8 cellular contexts compared by ENCODE assay signal in the genomic region with DNA sequence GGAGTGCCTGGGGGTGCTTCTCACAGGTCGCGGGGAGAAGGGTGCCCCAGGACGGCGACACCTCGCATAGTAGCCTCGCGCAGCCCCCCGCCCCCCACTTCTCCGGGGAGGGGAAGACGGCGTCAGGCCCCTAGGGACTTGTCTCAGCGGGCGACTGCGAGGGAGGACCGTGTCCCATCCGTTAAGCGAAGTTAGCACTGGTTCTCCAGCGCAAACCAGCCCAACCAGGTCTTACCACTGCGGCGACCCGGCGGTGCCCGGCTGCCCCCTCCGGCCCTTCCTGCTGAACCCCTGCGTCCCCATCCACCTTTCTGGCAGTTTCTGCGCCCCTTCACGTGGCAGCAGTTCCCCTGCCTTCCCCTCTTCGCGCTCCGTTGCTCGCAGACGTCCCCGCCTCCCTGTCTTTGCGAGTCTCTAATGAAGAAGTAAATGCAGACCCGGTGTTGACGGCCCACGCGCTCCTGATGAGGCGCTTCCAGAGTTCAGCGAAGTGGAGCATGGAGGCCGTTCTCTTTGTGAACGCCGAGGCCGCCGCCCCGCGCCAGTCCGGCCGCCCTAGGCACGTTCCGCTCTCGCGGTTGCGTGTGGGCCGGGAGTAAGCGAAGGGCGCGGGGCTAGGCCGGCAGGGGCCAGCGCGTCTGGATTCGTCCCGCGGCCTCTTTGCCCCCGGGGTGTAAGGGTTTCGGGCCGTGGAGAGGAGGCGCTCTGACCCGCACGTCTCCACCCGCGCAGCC. TPM values are rescaled to one million over a fixed set of nuclear protein-coding genes. Genes with fewer than 3 reads are reported as not detected.
DNase-seq lines count a peak whose midpoint lies in the region; ATAC-seq and TF ChIP-seq lines count a peak whose summit lies in the region.

No MANE protein-coding gene starts in this region.

- TF ChIP-seq CTCF in lung (IDR thresholded peaks at IDR 0.05; ENCODE audit: control extremely low read depth, extremely low read depth) (no peak), upper lobe of right lung (IDR thresholded peaks at IDR 0.05) (no peak)

- peak overlapping the region in 1 of 2 donors; percentile 43 for H3K27ac ChIP-seq in lung (ENCODE audit: low read depth in 1 of 2, low read length in 1 of 2)
- peak overlapping the region; percentile 66 for H3K27ac ChIP-seq in upper lobe of right lung

- peaks cover 7% of the 10 kb centered on the region for H3K4me1 Mint-ChIP-seq in activated naive CD8-positive, alpha-beta T cell treated with anti-CD3 and anti-CD28 coated beads, Interleukin-2, amount 50 U/mL, for 24 hours

- peaks cover 0 to 12% of the 10 kb centered on the region in 2 donors for H3K4me1 ChIP-seq in lung (ENCODE audit: control insufficient read depth in 2 of 2, insufficient read depth in 2 of 2, low read length in 2 of 2)
- H3K4me1 ChIP-seq in upper lobe of right lung: peaks cover 5% of the 10 kb centered on the region

- H3K27me3 Mint-ChIP-seq in activated naive CD8-positive, alpha-beta T cell treated with anti-CD3 and anti-CD28 coated beads, Interleukin-2, amount 50 U/mL, for 24 hours: peaks cover 54% of the 10 kb centered on the region

- intact Hi-C loops in upper lobe of right lung (cut with DNase I): no loop called here

- peak overlapping the region; percentile 48 for H3K4me3 ChIP-seq in lung
- H3K4me3 ChIP-seq in upper lobe of right lung: peak overlapping the region; percentile 58

- H3K9me3 Mint-ChIP-seq in activated naive CD8-positive, alpha-beta T cell treated with anti-CD3 and anti-CD28 coated beads, Interleukin-2, amount 50 U/mL, for 24 hours: no peaks in the 10 kb centered on the region

- no peak overlapping the region for H3K4me3 Mint-ChIP-seq in activated naive CD8-positive, alpha-beta T cell treated with anti-CD3 and anti-CD28 coated beads, Interleukin-2, amount 50 U/mL, for 24 hours

- WGBS in lung, 2 donors: 2 to 4% methylated on average over 72 of the region's 72 CpGs

- H3K9me3 ChIP-seq in lung (ENCODE audit: control insufficient read depth in 2 of 2, insufficient read depth in 1 of 2, low read length in 1 of 2) (no peaks in the 10 kb centered on the region), upper lobe of right lung (no peaks in the 10 kb centered on the region)

- no peaks in the 10 kb centered on the region for H3K36me3 ChIP-seq in lung (ENCODE audit: control insufficient read depth in 2 of 2, insufficient read depth in 2 of 2, low read length in 2 of 2)
- no peaks in the 10 kb centered on the region for H3K36me3 ChIP-seq in upper lobe of right lung

- no peak overlapping the region for H3K27ac Mint-ChIP-seq in activated naive CD8-positive, alpha-beta T cell treated with anti-CD3 and anti-CD28 coated beads, Interleukin-2, amount 50 U/mL, for 24 hours

- ATAC-seq in lung (ENCODE audit: insufficient read depth, low FRiP score) (no peak), upper lobe of right lung (peak; percentile 16)
- no peak for ATAC-seq in activated naive CD8-positive, alpha-beta T cell treated with anti-CD3 and anti-CD28 coated beads, Interleukin-2, amount 50 U/mL, for 24 hours

- H3K36me3 Mint-ChIP-seq in activated naive CD8-positive, alpha-beta T cell treated with anti-CD3 and anti-CD28 coated beads, Interleukin-2, amount 50 U/mL, for 24 hours (ENCODE audit: low read depth): no peaks in the 10 kb centered on the region

- H3K27me3 ChIP-seq in lung (ENCODE audit: control insufficient read depth, insufficient read depth): no peaks in the 10 kb centered on the region
- H3K27me3 ChIP-seq in upper lobe of right lung: peaks cover 39% of the 10 kb centered on the region

- peak; percentile 8 for DNase-seq in activated CD8-positive, alpha-beta memory T cell treated with anti-CD3 and anti-CD28 coated beads, Interleukin-2, amount 50 U/mL, for 4 hours
- no peak for DNase-seq in activated CD8-positive, alpha-beta memory T cell treated with anti-CD3 and anti-CD28 coated beads for 24 hours
- DNase-seq in dermis blood vessel endothelial cell (peak; percentile 34), lung (ENCODE audit: low spot score) (no peak), upper lobe of right lung (peak; percentile 64), NOMO-1 treated with dmso at 0.1 percent for 144 hours (lab: John Stamatoyannopoulos, UW; ENCODE audit: unreplicated experiment) (no peak), activated gamma-delta T cell treated with Interleukin-2 at 50 U/mL for 16 hours (no peak)
- no peak for DNase-seq in activated naive CD8-positive, alpha-beta T cell treated with anti-CD3 and anti-CD28 coated beads, Interleukin-2, amount 50 U/mL, for 24 hours

RNA-seq across cellular contexts. Expression of a gene that starts 3.0 kb away (rescaled TPM):
- 0.34 and 0.65 TPM in 2 replicates for total RNA-seq in dermis blood vessel endothelial cell
- 100 to 1,000 TPM in 1 of 2 donors, 10 to 100 TPM in 1; 56.0 to 159 TPM for total RNA-seq in lung
- 1 to 10 TPM; 6.6 to 8.8 TPM for polyA plus RNA-seq in lung
- 181 TPM for total RNA-seq in upper lobe of right lung

Comparison
In these comparisons a context has a peak if more than half of its experiments do, and no peak if none do; other contexts are left out.
1. DNase-seq: peak in activated CD8-positive, alpha-beta memory T cell treated with anti-CD3 and anti-CD28 coated beads, Interleukin-2, amount 50 U/mL, for 4 hours (single experiment), dermis blood vessel endothelial cell (single experiment) and upper lobe of right lung (single experiment); none in activated CD8-positive, alpha-beta memory T cell treated with anti-CD3 and anti-CD28 coated beads for 24 hours (single experiment), lung (single experiment), NOMO-1 treated with dmso at 0.1 percent for 144 hours (single experiment), activated naive CD8-positive, alpha-beta T cell treated with anti-CD3 and anti-CD28 coated beads, Interleukin-2, amount 50 U/mL, for 24 hours (single experiment) and activated gamma-delta T cell treated with Interleukin-2 at 50 U/mL for 16 hours (single experiment).
2. RNA of a gene that starts 3.0 kb away (total RNA-seq): 181 TPM in upper lobe of right lung (single experiment) and 56.0 to 159 TPM in lung; 0.34 to 0.65 TPM in dermis blood vessel endothelial cell; every median in the first group is over 10 times any median in the second.